17 cellular contexts compared by ENCODE assay signal in genomic region chrX:45424341-45424740, GRCh38.
DNase-seq lines count a peak whose midpoint lies in the region; FAIRE-seq and TF ChIP-seq lines count a peak whose summit lies in the region.
"Had no signal": no experiment of that assay in that cellular context is flagged by ENCODE, and none has a peak within 500 bp of the region (broad histone marks: within the 10 kb centered on the region; RNA-seq: fewer than 3 reads in every experiment).

No MANE protein-coding gene starts in this region.

- peak; percentile 42 for DNase-seq in AG09309 (ENCODE audit: low read depth)
- peak; percentile 24 for DNase-seq in GM04504 (ENCODE audit: low read depth)
- peak; percentile 26 for DNase-seq in amniotic epithelial cell (ENCODE audit: low read depth)
- DNase-seq in fibroblast of villous mesenchyme (ENCODE audit: low read depth) = peak; percentile 80
- no peak for DNase-seq in Kasumi-1 (lab: John Stamatoyannopoulos, UW)
- no peak for DNase-seq in occipital lobe (lab: John Stamatoyannopoulos, UW)
- no peak for DNase-seq in urothelium cell line (ENCODE audit: low spot score)
- DNase-seq in H4 (ENCODE audit: low spot score) = no peak
- DNase-seq: Calu3; CD8-positive, alpha-beta T cell; DMS79 treated with DMSO at 0.1 percent for 48 hours; EL had no signal

- no peak overlapping the region for H3K4me3 ChIP-seq in AG09309 (ENCODE audit: control insufficient read depth, low read depth, low read length)
- no peak overlapping the region for H3K4me3 ChIP-seq in fibroblast of villous mesenchyme (ENCODE audit: low read depth, low read length)
- H3K4me3 ChIP-seq: A549; BLaER1 treated with 17β-estradiol and CSF1 and Interleukin-3, amounts not matched to agents 10 nM and 100 nM; HAP-1; K562 had no signal

- FAIRE-seq in urothelium cell line (lab: Jason Lieb, UNC) = no peak
- FAIRE-seq: A549, H1, K562 had no signal

- TF ChIP-seq CTCF in AG09309 (IDR thresholded peaks at IDR 0.05; ENCODE audit: control insufficient read depth, insufficient read depth, low read depth, low read length, missing control alignments) (no peak), fibroblast of villous mesenchyme (IDR thresholded peaks at IDR 0.05; ENCODE audit: insufficient read depth, low read depth, low read length) (no peak)

Comparison
In these comparisons a context has a peak if more than half of its experiments do, and no peak if none do; other contexts are left out.
1. DNase-seq: peak in AG09309 (single experiment), GM04504 (single experiment), amniotic epithelial cell (single experiment) and fibroblast of villous mesenchyme (single experiment); none in Kasumi-1 (0 of 2), occipital lobe (single experiment), urothelium cell line (single experiment) and H4 (single experiment).